ENCODE assay signal across 8 cellular contexts in the genomic region with DNA sequence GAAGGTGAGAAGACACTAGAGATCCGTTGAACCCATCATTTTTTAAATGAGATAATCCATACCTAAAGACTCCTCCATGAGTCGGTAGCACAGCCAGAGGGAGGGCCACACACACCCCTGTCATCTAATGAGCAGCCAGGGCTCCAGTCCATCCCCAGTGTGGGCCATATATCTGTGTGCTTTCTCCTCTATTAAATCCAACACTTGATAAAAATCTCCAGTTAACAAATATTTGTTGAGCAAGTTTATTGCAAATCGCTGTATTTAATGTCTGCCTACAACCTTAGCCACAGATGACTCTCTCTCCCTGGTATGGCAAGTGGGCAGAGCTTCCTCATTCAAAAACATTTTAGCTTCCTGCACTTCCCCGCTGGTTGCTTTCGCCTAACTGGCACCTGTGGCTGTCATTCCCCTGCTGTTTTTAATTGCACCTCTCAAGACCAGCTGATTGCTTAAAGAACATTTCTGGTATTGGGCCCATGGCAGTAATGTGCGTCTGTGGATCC.
DNase-seq lines count a peak whose midpoint lies in the region; ATAC-seq and TF ChIP-seq lines count a peak whose summit lies in the region.

No MANE protein-coding gene starts in this region.

- peaks cover 85% of the 10 kb centered on the region for H3K4me1 Mint-ChIP-seq in activated CD4-positive, alpha-beta T cell treated with anti-CD3 and anti-CD28 coated beads, Interleukin-2, amount 10 ng/mL, durations not matched to agents 7 days and 5 days

- H3K4me3 ChIP-seq in Peyer's patch, result no peak overlapping the region
- H3K4me3 ChIP-seq in esophagus squamous epithelium, result no peak overlapping the region
- no peak overlapping the region for H3K4me3 ChIP-seq in suprapubic skin

- POLR2A ChIA-PET in activated CD4-positive, alpha-beta T cell treated with anti-CD3 and anti-CD28 coated beads, Interleukin-2, amount 10 ng/mL, durations not matched to agents 7 days and 5 days (lab: Charles Lee), result no interaction called here

- ATAC-seq in HG02678 (IDR thresholded peaks at IDR 0.05; ENCODE audit: unreplicated experiment), result no peak

- 41 to 43% methylated on average over 6 of the region's 6 CpGs for WGBS in esophagus squamous epithelium, 2 donors
- 53% methylated on average over 6 of the region's 6 CpGs for WGBS in suprapubic skin

- TF ChIP-seq POLR2A in Peyer's patch (IDR thresholded peaks at IDR 0.05) (no peak), esophagus squamous epithelium (IDR thresholded peaks at IDR 0.05) (no peak), suprapubic skin (IDR thresholded peaks at IDR 0.05) (no peak)

- H3K36me3 Mint-ChIP-seq in activated CD4-positive, alpha-beta T cell treated with anti-CD3 and anti-CD28 coated beads, Interleukin-2, amount 10 ng/mL, durations not matched to agents 7 days and 5 days (ENCODE audit: low read depth), result peaks cover 28% of the 10 kb centered on the region

- intact Hi-C loops in esophagus squamous epithelium (cut with DNase I), result no loop called here

- no peaks in the 10 kb centered on the region for H3K9me3 Mint-ChIP-seq in activated CD4-positive, alpha-beta T cell treated with anti-CD3 and anti-CD28 coated beads, Interleukin-2, amount 10 ng/mL, durations not matched to agents 7 days and 5 days

- no peak for DNase-seq in activated CD4-positive, alpha-beta T cell treated with anti-CD3 and anti-CD28 coated beads, Interleukin-2, amount 10 ng/mL, durations not matched to agents 7 days and 5 days
- DNase-seq in activated CD4-positive, alpha-beta T cell treated with anti-CD3 and anti-CD28 coated beads, Interleukin-2, amount 50 U/mL, for 4 hours, result no peak
- DNase-seq in Peyer's patch, result peak in 1 of 3 donors; percentile 48
- DNase-seq in esophagus squamous epithelium (lab: John Stamatoyannopoulos, UW), result no peak
- DNase-seq in suprapubic skin (ENCODE audit: low spot score in 2 of 2), result no peak
- DNase-seq in GM19238 (ENCODE audit: insufficient read length, low spot score), result no peak
- DNase-seq in midbrain (lab: John Stamatoyannopoulos, UW), result no peak

- no peak for TF ChIP-seq CTCF in Peyer's patch (IDR thresholded peaks at IDR 0.05)
- no peak for TF ChIP-seq CTCF in esophagus squamous epithelium (IDR thresholded peaks at IDR 0.05)
- no peak for TF ChIP-seq CTCF in suprapubic skin (IDR thresholded peaks at IDR 0.05)

- H3K4me3 Mint-ChIP-seq in activated CD4-positive, alpha-beta T cell treated with anti-CD3 and anti-CD28 coated beads, Interleukin-2, amount 10 ng/mL, durations not matched to agents 7 days and 5 days, result no peak overlapping the region

- no peaks in the 10 kb centered on the region for H3K27me3 Mint-ChIP-seq in activated CD4-positive, alpha-beta T cell treated with anti-CD3 and anti-CD28 coated beads, Interleukin-2, amount 10 ng/mL, durations not matched to agents 7 days and 5 days

- no peaks in the 10 kb centered on the region for H3K36me3 ChIP-seq in Peyer's patch
- no peaks in the 10 kb centered on the region for H3K36me3 ChIP-seq in esophagus squamous epithelium
- no peaks in the 10 kb centered on the region for H3K36me3 ChIP-seq in suprapubic skin

- no peak for TF ChIP-seq EP300 in suprapubic skin (IDR thresholded peaks at IDR 0.05)

- H3K27me3 ChIP-seq in Peyer's patch (no peaks in the 10 kb centered on the region), esophagus squamous epithelium (no peaks in the 10 kb centered on the region), suprapubic skin (no peaks in the 10 kb centered on the region)

- peak overlapping the region; percentile 57 to 90 (median 78) for H3K27ac ChIP-seq in Peyer's patch
- H3K27ac ChIP-seq in esophagus squamous epithelium, result peak overlapping the region; percentile 89 to 96 (median 92)
- peak overlapping the region; percentile 91 for H3K27ac ChIP-seq in suprapubic skin

- CTCF ChIA-PET in activated CD4-positive, alpha-beta T cell treated with anti-CD3 and anti-CD28 coated beads, Interleukin-2, amount 10 ng/mL, durations not matched to agents 7 days and 5 days (lab: Charles Lee), result interaction anchor here (0.9 to 1.8 kb wide), 9 partner anchors 9 to 55 kb away, joined by 3 to 5 read pairs (median 3); no protein-coding TSS in a partner anchor

- H3K4me1 ChIP-seq in Peyer's patch, result peaks cover 8 to 59% (median 21%) of the 10 kb centered on the region in 4 donors
- peaks cover 50 to 100% (median 88%) of the 10 kb centered on the region in 3 donors for H3K4me1 ChIP-seq in esophagus squamous epithelium
- peaks cover 79% of the 10 kb centered on the region for H3K4me1 ChIP-seq in suprapubic skin

- H3K27ac Mint-ChIP-seq in activated CD4-positive, alpha-beta T cell treated with anti-CD3 and anti-CD28 coated beads, Interleukin-2, amount 10 ng/mL, durations not matched to agents 7 days and 5 days, result peak overlapping the region; percentile 76

- no peaks in the 10 kb centered on the region for H3K9me3 ChIP-seq in Peyer's patch
- no peaks in the 10 kb centered on the region for H3K9me3 ChIP-seq in esophagus squamous epithelium
- H3K9me3 ChIP-seq in suprapubic skin, result no peaks in the 10 kb centered on the region
